Comparison of ENCODE assay signal across 1 cellular context in the genomic region with DNA sequence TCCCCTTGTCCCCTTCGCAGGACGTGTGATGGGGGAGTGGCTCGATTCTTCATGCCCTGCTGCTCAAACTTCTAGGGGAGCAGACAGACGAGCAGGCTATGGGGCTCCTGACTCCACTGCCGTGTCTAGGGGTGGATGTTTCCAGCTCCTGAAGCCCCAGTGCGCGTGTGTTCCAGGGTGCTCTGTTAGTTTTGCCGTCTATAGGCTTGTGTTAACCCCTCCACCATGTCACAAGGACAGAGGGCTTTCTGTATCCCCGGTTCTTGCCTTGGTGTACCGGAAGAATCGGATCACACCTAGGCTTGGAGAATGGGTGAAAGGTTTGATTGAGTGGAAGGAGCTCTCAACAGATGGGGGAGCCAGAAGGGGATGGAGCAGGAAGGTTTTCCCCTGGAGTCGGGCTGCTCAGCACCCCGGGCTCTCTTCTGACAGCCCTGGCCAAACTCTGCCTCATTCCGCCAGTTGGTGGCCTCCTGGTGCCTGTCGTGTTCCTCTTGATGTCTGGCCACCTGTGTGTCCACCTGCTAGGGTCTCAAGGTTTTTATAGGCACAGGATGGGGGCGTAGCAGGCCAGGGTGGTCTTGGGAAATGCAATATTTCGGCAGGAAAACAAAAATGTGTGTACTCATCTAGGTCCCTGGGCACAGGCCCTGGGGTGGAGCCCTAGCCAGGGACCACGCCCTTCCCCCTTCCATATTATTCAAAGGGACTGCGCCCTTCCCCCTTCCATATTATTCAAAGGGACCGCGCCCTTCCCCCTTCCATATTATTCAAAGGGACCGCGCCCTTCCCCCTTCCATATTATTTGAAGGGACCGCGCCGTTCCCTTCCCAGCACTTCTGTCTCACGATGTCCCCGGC.
TF ChIP-seq lines count a peak whose summit lies in the region.

No MANE protein-coding gene starts in this region.

TF ChIP-seq in GM23338, 12 proteins besides CTCF, POLR2A, EP300 and RAD21 (continued from another document):
- TF ChIP-seq, protein P1, sequence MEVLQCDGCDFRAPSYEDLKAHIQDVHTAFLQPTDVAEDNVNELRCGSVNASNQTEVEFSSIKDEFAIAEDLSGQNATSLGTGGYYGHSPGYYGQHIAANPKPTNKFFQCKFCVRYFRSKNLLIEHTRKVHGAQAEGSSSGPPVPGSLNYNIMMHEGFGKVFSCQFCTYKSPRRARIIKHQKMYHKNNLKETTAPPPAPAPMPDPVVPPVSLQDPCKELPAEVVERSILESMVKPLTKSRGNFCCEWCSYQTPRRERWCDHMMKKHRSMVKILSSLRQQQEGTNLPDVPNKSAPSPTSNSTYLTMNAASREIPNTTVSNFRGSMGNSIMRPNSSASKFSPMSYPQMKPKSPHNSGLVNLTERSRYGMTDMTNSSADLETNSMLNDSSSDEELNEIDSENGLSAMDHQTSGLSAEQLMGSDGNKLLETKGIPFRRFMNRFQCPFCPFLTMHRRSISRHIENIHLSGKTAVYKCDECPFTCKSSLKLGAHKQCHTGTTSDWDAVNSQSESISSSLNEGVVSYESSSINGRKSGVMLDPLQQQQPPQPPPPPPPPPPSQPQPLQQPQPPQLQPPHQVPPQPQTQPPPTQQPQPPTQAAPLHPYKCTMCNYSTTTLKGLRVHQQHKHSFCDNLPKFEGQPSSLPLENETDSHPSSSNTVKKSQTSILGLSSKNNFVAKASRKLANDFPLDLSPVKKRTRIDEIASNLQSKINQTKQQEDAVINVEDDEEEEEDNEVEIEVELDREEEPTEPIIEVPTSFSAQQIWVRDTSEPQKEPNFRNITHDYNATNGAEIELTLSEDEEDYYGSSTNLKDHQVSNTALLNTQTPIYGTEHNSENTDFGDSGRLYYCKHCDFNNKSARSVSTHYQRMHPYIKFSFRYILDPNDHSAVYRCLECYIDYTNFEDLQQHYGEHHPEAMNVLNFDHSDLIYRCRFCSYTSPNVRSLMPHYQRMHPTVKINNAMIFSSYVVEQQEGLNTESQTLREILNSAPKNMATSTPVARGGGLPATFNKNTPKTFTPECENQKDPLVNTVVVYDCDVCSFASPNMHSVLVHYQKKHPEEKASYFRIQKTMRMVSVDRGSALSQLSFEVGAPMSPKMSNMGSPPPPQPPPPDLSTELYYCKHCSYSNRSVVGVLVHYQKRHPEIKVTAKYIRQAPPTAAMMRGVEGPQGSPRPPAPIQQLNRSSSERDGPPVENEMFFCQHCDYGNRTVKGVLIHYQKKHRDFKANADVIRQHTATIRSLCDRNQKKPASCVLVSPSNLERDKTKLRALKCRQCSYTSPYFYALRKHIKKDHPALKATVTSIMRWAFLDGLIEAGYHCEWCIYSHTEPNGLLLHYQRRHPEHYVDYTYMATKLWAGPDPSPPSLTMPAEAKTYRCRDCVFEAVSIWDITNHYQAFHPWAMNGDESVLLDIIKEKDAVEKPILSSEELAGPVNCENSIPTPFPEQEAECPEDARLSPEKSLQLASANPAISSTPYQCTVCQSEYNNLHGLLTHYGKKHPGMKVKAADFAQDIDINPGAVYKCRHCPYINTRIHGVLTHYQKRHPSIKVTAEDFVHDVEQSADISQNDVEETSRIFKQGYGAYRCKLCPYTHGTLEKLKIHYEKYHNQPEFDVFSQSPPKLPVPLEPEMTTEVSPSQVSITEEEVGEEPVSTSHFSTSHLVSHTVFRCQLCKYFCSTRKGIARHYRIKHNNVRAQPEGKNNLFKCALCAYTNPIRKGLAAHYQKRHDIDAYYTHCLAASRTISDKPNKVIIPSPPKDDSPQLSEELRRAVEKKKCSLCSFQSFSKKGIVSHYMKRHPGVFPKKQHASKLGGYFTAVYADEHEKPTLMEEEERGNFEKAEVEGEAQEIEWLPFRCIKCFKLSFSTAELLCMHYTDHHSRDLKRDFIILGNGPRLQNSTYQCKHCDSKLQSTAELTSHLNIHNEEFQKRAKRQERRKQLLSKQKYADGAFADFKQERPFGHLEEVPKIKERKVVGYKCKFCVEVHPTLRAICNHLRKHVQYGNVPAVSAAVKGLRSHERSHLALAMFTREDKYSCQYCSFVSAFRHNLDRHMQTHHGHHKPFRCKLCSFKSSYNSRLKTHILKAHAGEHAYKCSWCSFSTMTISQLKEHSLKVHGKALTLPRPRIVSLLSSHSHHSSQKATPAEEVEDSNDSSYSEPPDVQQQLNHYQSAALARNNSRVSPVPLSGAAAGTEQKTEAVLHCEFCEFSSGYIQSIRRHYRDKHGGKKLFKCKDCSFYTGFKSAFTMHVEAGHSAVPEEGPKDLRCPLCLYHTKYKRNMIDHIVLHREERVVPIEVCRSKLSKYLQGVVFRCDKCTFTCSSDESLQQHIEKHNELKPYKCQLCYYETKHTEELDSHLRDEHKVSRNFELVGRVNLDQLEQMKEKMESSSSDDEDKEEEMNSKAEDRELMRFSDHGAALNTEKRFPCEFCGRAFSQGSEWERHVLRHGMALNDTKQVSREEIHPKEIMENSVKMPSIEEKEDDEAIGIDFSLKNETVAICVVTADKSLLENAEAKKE (CRISPR knock-in tag; IDR thresholded peaks at IDR 0.05), result no peak
- TF ChIP-seq JUNB (IDR thresholded peaks at IDR 0.05; ENCODE audit: unreplicated experiment) (no peak), CREB1 (CRISPR knock-in tag; IDR thresholded peaks at IDR 0.05; ENCODE audit: low read depth) (no peak)
- TF ChIP-seq, protein P2, sequence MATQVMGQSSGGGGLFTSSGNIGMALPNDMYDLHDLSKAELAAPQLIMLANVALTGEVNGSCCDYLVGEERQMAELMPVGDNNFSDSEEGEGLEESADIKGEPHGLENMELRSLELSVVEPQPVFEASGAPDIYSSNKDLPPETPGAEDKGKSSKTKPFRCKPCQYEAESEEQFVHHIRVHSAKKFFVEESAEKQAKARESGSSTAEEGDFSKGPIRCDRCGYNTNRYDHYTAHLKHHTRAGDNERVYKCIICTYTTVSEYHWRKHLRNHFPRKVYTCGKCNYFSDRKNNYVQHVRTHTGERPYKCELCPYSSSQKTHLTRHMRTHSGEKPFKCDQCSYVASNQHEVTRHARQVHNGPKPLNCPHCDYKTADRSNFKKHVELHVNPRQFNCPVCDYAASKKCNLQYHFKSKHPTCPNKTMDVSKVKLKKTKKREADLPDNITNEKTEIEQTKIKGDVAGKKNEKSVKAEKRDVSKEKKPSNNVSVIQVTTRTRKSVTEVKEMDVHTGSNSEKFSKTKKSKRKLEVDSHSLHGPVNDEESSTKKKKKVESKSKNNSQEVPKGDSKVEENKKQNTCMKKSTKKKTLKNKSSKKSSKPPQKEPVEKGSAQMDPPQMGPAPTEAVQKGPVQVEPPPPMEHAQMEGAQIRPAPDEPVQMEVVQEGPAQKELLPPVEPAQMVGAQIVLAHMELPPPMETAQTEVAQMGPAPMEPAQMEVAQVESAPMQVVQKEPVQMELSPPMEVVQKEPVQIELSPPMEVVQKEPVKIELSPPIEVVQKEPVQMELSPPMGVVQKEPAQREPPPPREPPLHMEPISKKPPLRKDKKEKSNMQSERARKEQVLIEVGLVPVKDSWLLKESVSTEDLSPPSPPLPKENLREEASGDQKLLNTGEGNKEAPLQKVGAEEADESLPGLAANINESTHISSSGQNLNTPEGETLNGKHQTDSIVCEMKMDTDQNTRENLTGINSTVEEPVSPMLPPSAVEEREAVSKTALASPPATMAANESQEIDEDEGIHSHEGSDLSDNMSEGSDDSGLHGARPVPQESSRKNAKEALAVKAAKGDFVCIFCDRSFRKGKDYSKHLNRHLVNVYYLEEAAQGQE (IDR thresholded peaks at IDR 0.05; ENCODE audit: unreplicated experiment), result no peak
